Comparison of ENCODE assay signal across 26 cellular contexts in the genomic region with DNA sequence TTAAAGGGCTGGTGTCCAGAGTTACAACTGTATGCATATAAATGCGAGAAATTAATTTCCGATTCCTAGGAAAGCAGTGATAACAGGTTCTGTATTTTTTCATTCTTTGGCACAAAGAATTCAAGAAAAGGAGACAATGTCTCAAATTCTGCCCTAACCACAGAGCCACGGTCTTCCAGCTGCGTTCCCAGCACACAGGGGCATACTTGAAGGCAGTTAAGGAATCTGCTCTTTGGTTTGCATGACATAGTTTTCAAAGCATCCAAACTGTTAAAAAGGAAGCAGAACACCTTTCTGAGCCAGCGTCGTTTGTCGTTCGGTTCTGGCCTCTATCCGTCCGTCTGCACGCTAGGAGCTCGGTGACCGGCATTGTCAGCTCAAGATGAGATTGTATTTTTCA.
A peak's percentile ranks its signal among the peaks of the same experiment; 100 is the strongest.
DNase-seq lines count a peak whose midpoint lies in the region; ATAC-seq, FAIRE-seq and TF ChIP-seq lines count a peak whose summit lies in the region.
"Had no signal": no experiment of that assay in that cellular context is flagged by ENCODE, and none has a peak within 500 bp of the region (broad histone marks: within the 10 kb centered on the region; RNA-seq: fewer than 3 reads in every experiment).

No MANE protein-coding gene starts in this region.

- H3K36me3 ChIP-seq in astrocyte (ENCODE audit: insufficient read depth, low read length), result no peaks in the 10 kb centered on the region
- H3K36me3 ChIP-seq in mesodermal cell (ENCODE audit: control insufficient read depth, insufficient read depth, low read length), result no peaks in the 10 kb centered on the region
- no peaks in the 10 kb centered on the region for H3K36me3 ChIP-seq in HAP-1 (replicated peaks)
- H3K36me3 ChIP-seq: BE2C had no signal

- H2BK12ac ChIP-seq in H9 (ENCODE audit: insufficient read length, low read depth, low read length), result no peak overlapping the region

- H3K27me3 Mint-ChIP-seq in H9 (ENCODE audit: low read depth), result peaks cover 29% of the 10 kb centered on the region
- peaks cover 27% of the 10 kb centered on the region for H3K27me3 Mint-ChIP-seq in astrocyte (ENCODE audit: low read depth, unreplicated experiment)

- in situ Hi-C loops in HAP-1 (cut with MboI; ENCODE audit: low sequenced_read_pairs), result no loop called here

- no peak for FAIRE-seq in astrocyte (lab: Jason Lieb, UNC)
- FAIRE-seq: A204.1, G401.6, GM12892, GM18507, HepG2, HTR-8/SVneo had no signal

- peaks cover 14% of the 10 kb centered on the region for H3K23me2 ChIP-seq in H9 (ENCODE audit: insufficient read length, low read depth, low read length, poor library complexity, severe bottlenecking)

- no peak overlapping the region for H2BK5ac ChIP-seq in H9 (ENCODE audit: insufficient read length, low read length)

- H3K9me3 Mint-ChIP-seq in H9, result no peaks in the 10 kb centered on the region; a peak in 1 of 5 replicates
- no peaks in the 10 kb centered on the region for H3K9me3 Mint-ChIP-seq in astrocyte (ENCODE audit: unreplicated experiment)
- H3K9me3 Mint-ChIP-seq: CD4-positive, CD25-positive, alpha-beta regulatory T cell; IgD-negative memory B cell had no signal

- H3K9me3 ChIP-seq in H9 (ENCODE audit: control insufficient read depth, low read depth, low read length) (no peaks in the 10 kb centered on the region), astrocyte (ENCODE audit: insufficient read depth, low read depth, low read length) (no peaks in the 10 kb centered on the region), mesodermal cell (ENCODE audit: control insufficient read depth, low read length) (no peaks in the 10 kb centered on the region), HAP-1 (no peaks in the 10 kb centered on the region)
- H3K9me3 ChIP-seq: BE2C had no signal

- H4K91ac ChIP-seq in H9 (ENCODE audit: insufficient read length, low read depth, low read length), result no peak overlapping the region

- H3K4me2 ChIP-seq in H9 (ENCODE audit: insufficient read depth, insufficient read length, low read length), result no peak overlapping the region
- H3K4me2 ChIP-seq in astrocyte (ENCODE audit: low read length), result no peak overlapping the region
- H3K4me2 ChIP-seq: KMS-11 had no signal

- peak overlapping the region; percentile 27; the same call in 1 of the 2 replicates for H3K14ac ChIP-seq in H9 (ENCODE audit: insufficient read depth, low read length)

- H3K4ac ChIP-seq in H9 (ENCODE audit: low read depth, low read length), result no peak overlapping the region

- no peak for ATAC-seq in HG02973 (IDR thresholded peaks at IDR 0.05; ENCODE audit: unreplicated experiment)
- ATAC-seq: HepG2 had no signal

- H2BK120ac ChIP-seq in H9 (ENCODE audit: low read depth, low read length, poor library complexity, severe bottlenecking), result no peak overlapping the region

- H3K4me1 Mint-ChIP-seq in H9 (peaks cover 67 to 71% of the 10 kb centered on the region in 2 experiments), astrocyte (ENCODE audit: low read depth, unreplicated experiment) (peaks cover 25% of the 10 kb centered on the region)
- H3K4me1 Mint-ChIP-seq: CD4-positive, CD25-positive, alpha-beta regulatory T cell; CD8-positive, alpha-beta memory T cell; IgD-negative memory B cell had no signal

- no peak overlapping the region for H3K27ac Mint-ChIP-seq in H9
- peak overlapping the region; percentile 75 for H3K27ac Mint-ChIP-seq in astrocyte (ENCODE audit: unreplicated experiment)
- H3K27ac Mint-ChIP-seq: CD4-positive, CD25-positive, alpha-beta regulatory T cell; CD8-positive, alpha-beta memory T cell; IgD-negative memory B cell had no signal

- H2AFZ ChIP-seq in H9 (ENCODE audit: low read length) (no peak overlapping the region), astrocyte (ENCODE audit: low read depth, low read length) (no peak overlapping the region)

- H3K27ac ChIP-seq in H9 (ENCODE audit: insufficient read length, low read depth, low read length) (no peak overlapping the region), astrocyte (ENCODE audit: low read depth, low read length) (no peak overlapping the region), mesodermal cell (ENCODE audit: low read depth, low read length, severe bottlenecking) (peak overlapping the region; percentile 6)
- H3K27ac ChIP-seq: KMS-11 had no signal

- H3K79me2 ChIP-seq in H9 (ENCODE audit: insufficient read depth, low read length), result no peaks in the 10 kb centered on the region
- no peaks in the 10 kb centered on the region for H3K79me2 ChIP-seq in astrocyte (ENCODE audit: insufficient read depth, low read length)

- DNase-seq in H9 (no peak), astrocyte (ENCODE audit: low read depth) (no peak), kidney tubule cell (ENCODE audit: low spot score) (no peak), HAP-1 (ENCODE audit: low spot score in 2 of 2) (no peak)
- DNase-seq: ACHN; BE2C; C1 segment of cervical spinal cord; CD4-positive, CD25-positive, alpha-beta regulatory T cell; CD8-positive, alpha-beta memory T cell; COR-L47; DMS 273 treated with DMSO at 0.1 percent for 48 hours; DMS53; DND-41; EL; GOT3; HCEC 1CT had no signal

- H3K4me3 ChIP-seq in astrocyte (ENCODE audit: insufficient read depth, low read depth, low read length) (no peak overlapping the region), mesodermal cell (ENCODE audit: extremely low read depth, insufficient read depth, low read length, poor library complexity, severe bottlenecking) (no peak overlapping the region), HAP-1 (no peak overlapping the region)

- TF ChIP-seq CTCF in H9 (conservative IDR thresholded peaks at IDR 0.05), result no peak
- no peak for TF ChIP-seq CTCF in astrocyte (IDR thresholded peaks at IDR 0.05; ENCODE audit: insufficient read depth, low read depth, low read length)

- H2AK5ac ChIP-seq in H9 (ENCODE audit: insufficient read length, low read length), result no peak overlapping the region

- H4K20me1 ChIP-seq in H9 (ENCODE audit: control insufficient read depth, insufficient read depth, insufficient read length), result no peaks in the 10 kb centered on the region
- H4K20me1 ChIP-seq in astrocyte (ENCODE audit: insufficient read depth, low read length), result no peaks in the 10 kb centered on the region

- no peak overlapping the region for H3K56ac ChIP-seq in H9 (ENCODE audit: insufficient read length, low read depth, low read length)

- H3K4me1 ChIP-seq in H9 (ENCODE audit: insufficient read depth, low read length) (peaks cover 22% of the 10 kb centered on the region; the same call in 1 of the 2 replicates), astrocyte (ENCODE audit: insufficient read depth, low read length) (no peaks in the 10 kb centered on the region), mesodermal cell (ENCODE audit: control insufficient read depth, insufficient read depth, low read length, poor library complexity, severe bottlenecking) (peaks cover 28% of the 10 kb centered on the region), HAP-1 (no peaks in the 10 kb centered on the region)

- no peak overlapping the region for H4K5ac ChIP-seq in H9 (ENCODE audit: insufficient read length, low read depth, low read length)

- no peaks in the 10 kb centered on the region; the same call in 1 of the 2 replicates for H3K27me3 ChIP-seq in H9 (ENCODE audit: insufficient read depth, low read length)
- H3K27me3 ChIP-seq in astrocyte (ENCODE audit: insufficient read depth, low read length), result peaks cover 1% of the 10 kb centered on the region
- H3K27me3 ChIP-seq in HAP-1 (ENCODE audit: low read depth), result no peaks in the 10 kb centered on the region
- H3K27me3 ChIP-seq: BE2C had no signal

- H4K8ac ChIP-seq in H9 (replicated peaks; ENCODE audit: insufficient read length, low read depth, low read length), result no peak overlapping the region

- no peak overlapping the region for H3K23ac ChIP-seq in H9 (ENCODE audit: insufficient read length, low read depth, low read length)

- H3K79me1 ChIP-seq in H9 (ENCODE audit: insufficient read depth, low read depth, low read length, poor library complexity, severe bottlenecking), result no peaks in the 10 kb centered on the region

- no peak overlapping the region for H3K18ac ChIP-seq in H9 (ENCODE audit: insufficient read length, low read depth, low read length)

- H3T11ph ChIP-seq in H9 (ENCODE audit: low read length), result no peak overlapping the region

- no peak overlapping the region for H3K4me3 Mint-ChIP-seq in H9
- no peak overlapping the region for H3K4me3 Mint-ChIP-seq in astrocyte (ENCODE audit: unreplicated experiment)
- H3K4me3 Mint-ChIP-seq: CD4-positive, CD25-positive, alpha-beta regulatory T cell; CD8-positive, alpha-beta memory T cell; IgD-negative memory B cell had no signal

- no peaks in the 10 kb centered on the region; a peak in 1 of 7 replicates for H3K36me3 Mint-ChIP-seq in H9 (ENCODE audit: insufficient read depth in 1 of 3, low read depth in 3 of 3)
- no peaks in the 10 kb centered on the region for H3K36me3 Mint-ChIP-seq in astrocyte (ENCODE audit: low read depth, unreplicated experiment)
- H3K36me3 Mint-ChIP-seq: CD4-positive, CD25-positive, alpha-beta regulatory T cell; CD8-positive, alpha-beta memory T cell; IgD-negative memory B cell had no signal

- H3K9ac ChIP-seq in H9 (ENCODE audit: extremely low read depth, insufficient read length, low read length), result no peak overlapping the region
- H3K9ac ChIP-seq in astrocyte (ENCODE audit: low read length), result no peak overlapping the region
- H3K9ac ChIP-seq: KMS-11 had no signal

- WGBS in H9 (ENCODE audit: extremely low coverage, insufficient read length, low lambda C conversion rate), result no CpG with 5 or more reads among the region's 13 CpGs
- WGBS in mesodermal cell (ENCODE audit: insufficient coverage in 2 of 2), 2 experiments, result 89% methylated on average over 11 to 13 of the region's 13 CpGs

- no peak overlapping the region for H2BK20ac ChIP-seq in H9 (ENCODE audit: low read depth, low read length, poor library complexity, severe bottlenecking)

- H2BK15ac ChIP-seq in H9 (ENCODE audit: low read depth, low read length), result no peak overlapping the region
